In genomic region chr6:158715330-158716311, GRCh38 we compare ENCODE assay signal across 8 cellular contexts.
DNase-seq lines count a peak whose midpoint lies in the region; ATAC-seq, FAIRE-seq and TF ChIP-seq lines count a peak whose summit lies in the region.

No MANE protein-coding gene starts in this region.

- DNase-seq in SKM-1 treated with dmso at 0.1 percent for 144 hours (lab: John Stamatoyannopoulos, UW; ENCODE audit: unreplicated experiment) (peak; percentile 58), NCI-H2171 treated with DMSO at 0.1 percent for 48 hours (lab: John Stamatoyannopoulos, UW) (no peak), NCI-H2029 (lab: John Stamatoyannopoulos, UW) (no peak), H54 (ENCODE audit: insufficient read length, low spot score) (no peak)
- DNase-seq in naive thymus-derived CD8-positive, alpha-beta T cell, result peak in 1 of 10 donors; percentile 16
- no peak for DNase-seq in activated naive CD4-positive, alpha-beta T cell (lab: John Stamatoyannopoulos, UW)

- no peak for TF ChIP-seq POLR2A in H54 (IDR thresholded peaks at IDR 0.05; ENCODE audit: low read depth, low read length)

- H3K4me1 Mint-ChIP-seq in naive thymus-derived CD8-positive, alpha-beta T cell, result peaks cover 21 to 59% (median 51%) of the 10 kb centered on the region in 4 donors

- peak overlapping the region in 2 of 10 donors; percentile 2 to 52 for H3K4me3 Mint-ChIP-seq in naive thymus-derived CD8-positive, alpha-beta T cell

- peak overlapping the region; percentile 11 to 91 (median 71) for H3K27ac Mint-ChIP-seq in naive thymus-derived CD8-positive, alpha-beta T cell

- no peaks in the 10 kb centered on the region for H3K9me3 Mint-ChIP-seq in naive thymus-derived CD8-positive, alpha-beta T cell

- ATAC-seq in GM18907 (IDR thresholded peaks at IDR 0.05; ENCODE audit: unreplicated experiment), result peak; percentile 62
- peak; percentile 64 for ATAC-seq in HG02870 (IDR thresholded peaks at IDR 0.05; ENCODE audit: unreplicated experiment)
- peak in 1 of 2 donors; percentile 22 for ATAC-seq in naive thymus-derived CD8-positive, alpha-beta T cell

- POLR2A ChIA-PET in naive thymus-derived CD8-positive, alpha-beta T cell (lab: Charles Lee), result interaction anchor here (0.5 to 1.7 kb wide), 4 partner anchors 38 to 125 kb away, joined by 3 to 6 read pairs (median 4); no protein-coding TSS in a partner anchor

- FAIRE-seq in H54 (lab: Jason Lieb, UNC), result no peak

- peaks cover 0 to 41% (median 23%) of the 10 kb centered on the region in 3 donors for H3K36me3 Mint-ChIP-seq in naive thymus-derived CD8-positive, alpha-beta T cell

- H3K27me3 Mint-ChIP-seq in naive thymus-derived CD8-positive, alpha-beta T cell, result no peaks in the 10 kb centered on the region
